Comparison of ENCODE assay signal across 9 cellular contexts in the genomic region with DNA sequence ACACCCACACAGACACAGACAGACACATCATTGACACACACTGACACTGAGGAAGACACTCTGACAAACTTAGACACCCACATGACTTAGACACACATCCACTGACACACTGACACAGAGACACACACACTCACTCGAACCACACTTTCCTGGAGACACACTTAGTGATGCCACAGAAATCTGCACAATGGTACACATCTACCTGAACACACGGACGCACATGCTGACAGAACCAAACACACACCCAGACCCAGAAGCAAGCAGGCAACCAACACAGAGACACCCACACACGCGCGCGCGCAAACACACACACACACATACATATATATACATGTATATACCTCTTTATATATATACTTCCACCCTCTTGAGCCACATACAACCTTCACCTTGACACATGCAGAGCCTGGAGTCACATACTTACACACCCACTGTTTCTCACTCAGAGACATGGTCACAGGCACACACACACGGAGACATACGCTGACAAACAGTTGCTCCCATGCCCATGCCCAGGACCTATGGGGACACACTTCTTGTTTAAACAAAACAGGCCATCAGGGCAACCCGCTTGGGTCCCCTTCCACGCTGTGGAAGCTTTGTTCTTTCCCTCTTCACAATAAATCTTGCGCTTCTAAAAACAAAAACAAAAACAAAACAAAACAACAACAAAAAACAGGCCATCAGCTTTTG. TPM values are rescaled to one million over a fixed set of nuclear protein-coding genes. Genes with fewer than 3 reads are reported as not detected.
DNase-seq lines count a peak whose midpoint lies in the region; ATAC-seq, FAIRE-seq and TF ChIP-seq lines count a peak whose summit lies in the region.
"Had no signal": no experiment of that assay in that cellular context is flagged by ENCODE, and none has a peak within 500 bp of the region (broad histone marks: within the 10 kb centered on the region; RNA-seq: fewer than 3 reads in every experiment).

No MANE protein-coding gene starts in this region.

- H3K4me3 ChIP-seq in BLaER1 (peak overlapping the region; percentile 81; the same call in 1 of the 2 replicates), GM23248 (no peak overlapping the region), astrocyte (ENCODE audit: insufficient read depth, low read depth, low read length) (no peak overlapping the region), neural progenitor cell (peak overlapping the region; percentile 86)

- H3K79me2 ChIP-seq in GM23248 (ENCODE audit: insufficient read depth) (no peaks in the 10 kb centered on the region), astrocyte (ENCODE audit: insufficient read depth, low read length) (no peaks in the 10 kb centered on the region), neural progenitor cell (ENCODE audit: low read depth) (no peaks in the 10 kb centered on the region)

- in situ Hi-C loops in GM23248 (cut with MboI) = loop anchor here (10.0 kb wide), 1 partner anchor 126 kb away; no protein-coding TSS in a partner anchor

- peaks cover 29% of the 10 kb centered on the region for H3K27me3 Mint-ChIP-seq in astrocyte (ENCODE audit: low read depth, unreplicated experiment)
- H3K27me3 Mint-ChIP-seq in neural progenitor cell (ENCODE audit: insufficient read depth, low read depth) = peaks cover 26% of the 10 kb centered on the region

- H3K27me3 ChIP-seq in BLaER1 = peaks cover 13% of the 10 kb centered on the region
- peaks cover 55% of the 10 kb centered on the region for H3K27me3 ChIP-seq in GM23248 (replicated peaks; ENCODE audit: insufficient read depth)
- peaks cover 52% of the 10 kb centered on the region for H3K27me3 ChIP-seq in astrocyte (ENCODE audit: insufficient read depth, low read length)
- peaks cover 70% of the 10 kb centered on the region for H3K27me3 ChIP-seq in neural progenitor cell

- no peaks in the 10 kb centered on the region for H3K9me2 ChIP-seq in GM23248 (ENCODE audit: insufficient read depth)

- WGBS in GM23248 (ENCODE audit: low coverage in 1 of 2, low lambda C conversion rate in 2 of 2, missing lambda C conversion rate in 2 of 2), 2 experiments = 68% methylated on average over 13 of the region's 13 CpGs

- no peak overlapping the region for H3K27ac Mint-ChIP-seq in astrocyte (ENCODE audit: unreplicated experiment)
- no peak overlapping the region for H3K27ac Mint-ChIP-seq in neural progenitor cell

- H3K36me3 Mint-ChIP-seq in astrocyte (ENCODE audit: low read depth, unreplicated experiment) (no peaks in the 10 kb centered on the region), neural progenitor cell (no peaks in the 10 kb centered on the region)
- H3K36me3 Mint-ChIP-seq: brain had no signal

- peaks cover 5% of the 10 kb centered on the region for H3K9me3 Mint-ChIP-seq in astrocyte (ENCODE audit: unreplicated experiment)
- no peaks in the 10 kb centered on the region for H3K9me3 Mint-ChIP-seq in neural progenitor cell
- H3K9me3 Mint-ChIP-seq: brain had no signal

- no peak for ATAC-seq in HG02588 (IDR thresholded peaks at IDR 0.05; ENCODE audit: unreplicated experiment)
- no peak for ATAC-seq in HG03196 (IDR thresholded peaks at IDR 0.05; ENCODE audit: unreplicated experiment)

- no peaks in the 10 kb centered on the region for H3F3A ChIP-seq in GM23248 (ENCODE audit: insufficient read depth)
- peaks cover 9% of the 10 kb centered on the region for H3F3A ChIP-seq in neural progenitor cell (ENCODE audit: low read depth)

- H4K20me1 ChIP-seq in BLaER1 (no peaks in the 10 kb centered on the region), GM23248 (ENCODE audit: insufficient read depth) (no peaks in the 10 kb centered on the region), astrocyte (ENCODE audit: insufficient read depth, low read length) (no peaks in the 10 kb centered on the region), neural progenitor cell (ENCODE audit: low read depth) (peaks cover 21% of the 10 kb centered on the region)

- H3K27ac ChIP-seq in BLaER1 (no peak overlapping the region), GM23248 (no peak overlapping the region), astrocyte (ENCODE audit: low read depth, low read length) (no peak overlapping the region), neural progenitor cell (no peak overlapping the region)

- TF ChIP-seq CTCF in astrocyte (IDR thresholded peaks at IDR 0.05; ENCODE audit: insufficient read depth, low read depth, low read length) (no peak), neural progenitor cell (IDR thresholded peaks at IDR 0.05) (no peak)

- H3K4me3 Mint-ChIP-seq in astrocyte (ENCODE audit: unreplicated experiment) = no peak overlapping the region
- H3K4me3 Mint-ChIP-seq in neural progenitor cell = no peak overlapping the region

- no peak for FAIRE-seq in astrocyte (lab: Jason Lieb, UNC)

- no peaks in the 10 kb centered on the region for H3K9me3 ChIP-seq in BLaER1
- H3K9me3 ChIP-seq in GM23248 (ENCODE audit: low read depth) = no peaks in the 10 kb centered on the region
- H3K9me3 ChIP-seq in astrocyte (ENCODE audit: insufficient read depth, low read depth, low read length) = peaks cover 4% of the 10 kb centered on the region
- H3K9me3 ChIP-seq in neural progenitor cell (ENCODE audit: low read depth) = no peaks in the 10 kb centered on the region

- H2AFZ ChIP-seq in GM23248 = no peak overlapping the region
- H2AFZ ChIP-seq in astrocyte (ENCODE audit: low read depth, low read length) = peak overlapping the region; percentile 53
- no peak overlapping the region for H2AFZ ChIP-seq in neural progenitor cell (replicated peaks)

- H3K9ac ChIP-seq in BLaER1 (peak overlapping the region; percentile 44; the same call in 1 of the 2 replicates), GM23248 (no peak overlapping the region), astrocyte (ENCODE audit: low read length) (no peak overlapping the region), neural progenitor cell (no peak overlapping the region)

- H3K4me1 ChIP-seq in BLaER1 = peaks cover 23% of the 10 kb centered on the region
- H3K4me1 ChIP-seq in GM23248 (ENCODE audit: insufficient read depth) = no peaks in the 10 kb centered on the region
- no peaks in the 10 kb centered on the region for H3K4me1 ChIP-seq in astrocyte (ENCODE audit: insufficient read depth, low read length)
- H3K4me1 ChIP-seq in neural progenitor cell = peaks cover 13% of the 10 kb centered on the region

- H3K36me3 ChIP-seq in BLaER1 (no peaks in the 10 kb centered on the region), GM23248 (ENCODE audit: low read depth) (no peaks in the 10 kb centered on the region), astrocyte (ENCODE audit: insufficient read depth, low read length) (no peaks in the 10 kb centered on the region), neural progenitor cell (no peaks in the 10 kb centered on the region)

- peak; percentile 5 for DNase-seq in GM23248
- no peak for DNase-seq in astrocyte (ENCODE audit: low read depth)
- no peak for DNase-seq in neural progenitor cell (ENCODE audit: low spot score)
- no peak for DNase-seq in NAMALWA (ENCODE audit: low spot score)
- no peak for DNase-seq in hippocampal formation (lab: John Stamatoyannopoulos, UW)

- H3K4me1 Mint-ChIP-seq in astrocyte (ENCODE audit: low read depth, unreplicated experiment) = no peaks in the 10 kb centered on the region
- peaks cover 5% of the 10 kb centered on the region for H3K4me1 Mint-ChIP-seq in neural progenitor cell

- H3K4me2 ChIP-seq in BLaER1 = peak overlapping the region; percentile 99
- no peak overlapping the region for H3K4me2 ChIP-seq in GM23248 (ENCODE audit: unreplicated experiment)
- peak overlapping the region; percentile 89 for H3K4me2 ChIP-seq in astrocyte (ENCODE audit: low read length)
- peak overlapping the region; percentile 94 for H3K4me2 ChIP-seq in neural progenitor cell

RNA-seq across cellular contexts. Expression of a gene that starts 0.9 kb away (rescaled TPM):
- 0.13 TPM in 1 of 2 replicates, not detected in the other for total RNA-seq in GM23248 (2014; rRNA removed; shearing (Covaris generic))
- polyA plus RNA-seq in GM23248 (2016; fragmentation: Nextera tagmentation; extraction: Ambion mirVana) = not detected in 2 replicates
- total RNA-seq in astrocyte (2.3 and 3.3 TPM in 2 replicates), neural progenitor cell (ENCODE audit: low replicate concordance) (3.9 and 4.6 TPM in 2 replicates)

Comparison
In these comparisons a context has a peak if more than half of its experiments do, and no peak if none do; other contexts are left out.
1. H3K4me3 ChIP-seq: peak in BLaER1 (single experiment) and neural progenitor cell (single experiment); none in GM23248 (single experiment) and astrocyte (single experiment).